Comparison of ENCODE assay signal across 8 cellular contexts in genomic region chr9:92634712-92635605, GRCh38. TPM values are rescaled to one million over a fixed set of nuclear protein-coding genes. Genes with fewer than 3 reads are reported as not detected.
DNase-seq lines count a peak whose midpoint lies in the region; ATAC-seq and TF ChIP-seq lines count a peak whose summit lies in the region.

No MANE protein-coding gene starts in this region.

- ATAC-seq in left lung (peak; percentile 95), HG02938 (IDR thresholded peaks at IDR 0.05; ENCODE audit: unreplicated experiment) (no peak)

- DNase-seq in AML-193 (lab: John Stamatoyannopoulos, UW) (peak; percentile 33 to 60), GM20000 (ENCODE audit: low spot score) (peak; percentile 88), NCI-H2171 (lab: John Stamatoyannopoulos, UW) (peak; percentile 41), colonic mucosa (peak; percentile 75), left lung (peak; percentile 66 to 83)
- DNase-seq in activated CD4-positive, alpha-beta T cell treated with anti-CD3 and anti-CD28 coated beads for 48 hours = peak; percentile 79
- peak; percentile 58 to 69 for DNase-seq in stimulated activated CD4-positive, alpha-beta T cell treated with anti-CD3 and anti-CD28 coated beads, Interleukin-4, amount 100 ng/mL, for 48 hours (ENCODE audit: low read depth in 2 of 2)

- peaks cover 8% of the 10 kb centered on the region for H3K36me3 ChIP-seq in colonic mucosa
- H3K36me3 ChIP-seq in left lung = peaks cover 0 to 95% of the 10 kb centered on the region in 2 donors

- H3K9me3 ChIP-seq in colonic mucosa (no peaks in the 10 kb centered on the region), left lung (no peaks in the 10 kb centered on the region)

- H3K4me3 ChIP-seq in colonic mucosa = no peak overlapping the region
- no peak overlapping the region for H3K4me3 ChIP-seq in left lung

- intact Hi-C loops in colonic mucosa (cut with DNase I) = loop anchor here (5.0 to 10.0 kb wide), 4 partner anchors 133 to 500 kb away; no protein-coding TSS in a partner anchor
- intact Hi-C loops in left lung (cut with DNase I) = no loop called here

- H3K9ac ChIP-seq in colonic mucosa (ENCODE audit: low read depth in 2 of 2, low read length in 2 of 2) = no peak overlapping the region

- TF ChIP-seq CTCF in GM20000 (IDR thresholded peaks at IDR 0.05; ENCODE audit: extremely low read depth, missing control alignments) (peak; percentile 93), colonic mucosa (IDR thresholded peaks at IDR 0.05) (peak; percentile 85), left lung (IDR thresholded peaks at IDR 0.05) (peak; percentile 72 to 85)

- H3K27me3 ChIP-seq in colonic mucosa = no peaks in the 10 kb centered on the region
- no peaks in the 10 kb centered on the region for H3K27me3 ChIP-seq in left lung

- H3K4me1 ChIP-seq in colonic mucosa = no peaks in the 10 kb centered on the region
- no peaks in the 10 kb centered on the region for H3K4me1 ChIP-seq in left lung

- H3K27ac ChIP-seq in colonic mucosa (no peak overlapping the region), left lung (no peak overlapping the region)

RNA-seq across cellular contexts. Expression of gene IPPK, which starts 35.0 kb away (rescaled TPM):
- total RNA-seq in colonic mucosa = 1 to 10 TPM; 8.2 to 8.4 TPM
- total RNA-seq in left lung = 1 to 10 TPM; 6.5 to 8.0 TPM
